ENCODE assay signal across 9 cellular contexts in genomic region chr11:118913411-118914125, GRCh38. TPM values are rescaled to one million over a fixed set of nuclear protein-coding genes. Genes with fewer than 3 reads are reported as not detected.
DNase-seq lines count a peak whose midpoint lies in the region; ATAC-seq, FAIRE-seq and TF ChIP-seq lines count a peak whose summit lies in the region.
"Had no signal": no experiment of that assay in that cellular context is flagged by ENCODE, and none has a peak within 500 bp of the region (broad histone marks: within the 10 kb centered on the region; RNA-seq: fewer than 3 reads in every experiment).

No MANE protein-coding gene starts in this region.

- H3K27me3 ChIP-seq in CD4-positive, alpha-beta T cell (ENCODE audit: control insufficient read depth, insufficient read depth, low read length): no peaks in the 10 kb centered on the region
- H3K27me3 ChIP-seq in PC-9 (ENCODE audit: insufficient read depth, low read depth): no peaks in the 10 kb centered on the region

- H3K27ac Mint-ChIP-seq in CD4-positive, alpha-beta T cell: peak overlapping the region; percentile 100
- H3K27ac Mint-ChIP-seq in nephron: peak overlapping the region; percentile 93 to 96 (median 96)

- ATAC-seq in CD4-positive, alpha-beta T cell (ENCODE audit: poor library complexity): no peak
- no peak for ATAC-seq in GM21619 (IDR thresholded peaks at IDR 0.05; ENCODE audit: unreplicated experiment)

- intact Hi-C loops in CD4-positive, alpha-beta T cell (cut with DNase I, micrococcal nuclease): loop anchor here in 1 of 2 experiments (1.0 kb wide), 1 partner anchor 11 kb away; no protein-coding TSS in a partner anchor
- intact Hi-C loops in PC-9 (cut with micrococcal nuclease; ENCODE audit: unreplicated experiment): loop anchor here (5.0 kb wide), 1 partner anchor 404 kb away; the partner anchor contains the start of gene MCAM

- peaks cover 4% of the 10 kb centered on the region; the same call in 1 of the 2 replicates for H4K20me1 ChIP-seq in PC-9 (ENCODE audit: insufficient read depth)

- DNase-seq in CD4-positive, alpha-beta T cell: peak in 6 of 10 experiments; percentile 40 to 70 (median 56)
- DNase-seq in PC-9 (peak in 1 of 2 experiments; percentile 60), coronary artery (ENCODE audit: low spot score) (no peak), GM12891 (ENCODE audit: insufficient read length, low spot score) (no peak), GM10248 (ENCODE audit: extremely low spot score) (no peak), NCI-H2107 (lab: John Stamatoyannopoulos, UW) (no peak)

- CTCF ChIA-PET in CD4-positive, alpha-beta T cell (lab: Charles Lee): interaction anchor here (1.2 to 4.4 kb wide), 4 partner anchors 13 to 121 kb away, joined by 4 to 42 read pairs (median 14); partner anchors contain the start of genes BCL9L and UPK2
- CTCF ChIA-PET in PC-9 (lab: Charles Lee) (interaction anchor here (0.6 to 1.8 kb wide), 2 partner anchors 15 to 205 kb away, joined by 5 to 7 read pairs; no protein-coding TSS in a partner anchor), GM10248 (lab: Yijun Ruan, JAX) (interaction anchor here (0.8 to 8.7 kb wide), 10 partner anchors 10 to 224 kb away, joined by 3 to 53 read pairs (median 4); partner anchors contain the start of gene BCL9L)

- POLR2A ChIA-PET in CD4-positive, alpha-beta T cell (lab: Charles Lee): interaction anchor here (0.7 to 10.4 kb wide), 15 partner anchors 12 to 341 kb away, joined by 3 to 157 read pairs (median 4); partner anchors contain the start of genes ARCN1, CENATAC, DDX6 and DPAGT1
- POLR2A ChIA-PET in PC-9 (lab: Charles Lee; ENCODE audit: unreplicated experiment) (interaction anchor here (0.5 to 0.7 kb wide), 9 partner anchors 11 to 902 kb away, joined by 3 to 36 read pairs (median 6); partner anchors contain the start of genes BCL9L and DPAGT1), GM10248 (lab: Yijun Ruan, JAX) (interaction anchor here (1.1 kb wide), 1 partner anchor 12 kb away, joined by 3 read pairs; the partner anchor contains the start of gene BCL9L)

- H3K27me3 Mint-ChIP-seq in CD4-positive, alpha-beta T cell: no peaks in the 10 kb centered on the region
- no peaks in the 10 kb centered on the region for H3K27me3 Mint-ChIP-seq in nephron (ENCODE audit: low read depth)

- no peak for TF ChIP-seq CTCF in CD4-positive, alpha-beta T cell (IDR thresholded peaks at IDR 0.05)
- TF ChIP-seq CTCF in PC-9 (conservative IDR thresholded peaks at IDR 0.05): no peak
- no peak for TF ChIP-seq CTCF in coronary artery (IDR thresholded peaks at IDR 0.05)
- no peak for TF ChIP-seq CTCF in nephron (IDR thresholded peaks at IDR 0.05; ENCODE audit: unreplicated experiment in 3 of 3)
- no peak for TF ChIP-seq CTCF in GM10248 (IDR thresholded peaks at IDR 0.05; ENCODE audit: control extremely low read depth, extremely low read depth, low read depth, missing control alignments)

- peaks cover 82% of the 10 kb centered on the region for H3K79me2 ChIP-seq in PC-9 (ENCODE audit: low read depth)

- H3F3A ChIP-seq in PC-9 (ENCODE audit: insufficient read depth, low read depth): peaks cover 81% of the 10 kb centered on the region

- no TSS peak for BruUV-seq in PC-9 (replicated peaks; lab: Mats Ljungman, UMichigan)

- H3K4me3 ChIP-seq in PC-9 (peak overlapping the region; percentile 50), coronary artery (peak overlapping the region; percentile 82)

- peak overlapping the region; percentile 98 for H3K4me2 ChIP-seq in PC-9

- H3K9me3 Mint-ChIP-seq in CD4-positive, alpha-beta T cell: no peaks in the 10 kb centered on the region
- no peaks in the 10 kb centered on the region for H3K9me3 Mint-ChIP-seq in nephron

- peaks cover 89% of the 10 kb centered on the region for H3K4me1 ChIP-seq in PC-9 (replicated peaks; ENCODE audit: insufficient read depth)

- no peak for TF ChIP-seq POLR2A in GM12891 (IDR thresholded peaks at IDR 0.05; ENCODE audit: low read depth, low read length)

- peak overlapping the region; percentile 96 for H3K27ac ChIP-seq in CD4-positive, alpha-beta T cell (ENCODE audit: low read depth, low read length)
- H3K27ac ChIP-seq in PC-9 (peak overlapping the region; percentile 96), coronary artery (peak overlapping the region; percentile 96 to 100)

- FAIRE-seq in GM12891 (lab: Jason Lieb, UNC): no peak
- FAIRE-seq: colon had no signal

- H3K4me3 Mint-ChIP-seq in CD4-positive, alpha-beta T cell: peak overlapping the region; percentile 87
- H3K4me3 Mint-ChIP-seq in nephron: no peak overlapping the region

- H3K36me3 Mint-ChIP-seq in CD4-positive, alpha-beta T cell (ENCODE audit: low read depth): peaks cover 50% of the 10 kb centered on the region
- no peaks in the 10 kb centered on the region for H3K36me3 Mint-ChIP-seq in nephron (ENCODE audit: low read depth)

- no peaks in the 10 kb centered on the region for H3K9me3 ChIP-seq in CD4-positive, alpha-beta T cell (ENCODE audit: control insufficient read depth, low read length)
- H3K9me3 ChIP-seq in PC-9 (ENCODE audit: insufficient read depth, low read depth): no peaks in the 10 kb centered on the region

- H3K4me1 Mint-ChIP-seq in CD4-positive, alpha-beta T cell (ENCODE audit: low read depth): peaks cover 83% of the 10 kb centered on the region
- peaks cover 80% of the 10 kb centered on the region for H3K4me1 Mint-ChIP-seq in nephron

- H2AFZ ChIP-seq in PC-9: no peak overlapping the region

- H3K36me3 ChIP-seq in PC-9 (ENCODE audit: low read depth): no peaks in the 10 kb centered on the region

- no peaks in the 10 kb centered on the region for H3K9me2 ChIP-seq in PC-9 (ENCODE audit: insufficient read depth)

TF ChIP-seq in GM12891, 5 proteins besides CTCF, POLR2A, EP300 and RAD21:
- TF ChIP-seq POLR2AphosphoS5 (IDR thresholded peaks at IDR 0.05; ENCODE audit: low read depth, low read length) (no peak), TAF1 (IDR thresholded peaks at IDR 0.05; ENCODE audit: low read depth, low read length) (no peak), POU2F2 (IDR thresholded peaks at IDR 0.05; ENCODE audit: low read depth, low read length) (no peak), PAX5 (IDR thresholded peaks at IDR 0.05; ENCODE audit: insufficient read depth, low read length, severe bottlenecking) (no peak), SPI1 (IDR thresholded peaks at IDR 0.05; ENCODE audit: low read depth, low read length) (no peak)

RNA-seq across cellular contexts. Expression of gene BCL9L, which starts 12.2 kb away (rescaled TPM):
- total RNA-seq in CD4-positive, alpha-beta T cell: 100 to 1,000 TPM; 326 to 332 TPM
- total RNA-seq in PC-9 (2021): 75.9 and 108 TPM in 2 replicates
- 5.5 TPM for polyA plus RNA-seq in GM12891 (2012; ENCODE audit: low read depth, missing spikeins)

RNA-seq across cellular contexts. Expression of gene CXCR5, which starts 29.9 kb away (rescaled TPM):
- 10 to 100 TPM; 13.2 to 14.3 TPM for total RNA-seq in CD4-positive, alpha-beta T cell
- total RNA-seq in PC-9 (2021): not detected in 2 replicates
- polyA plus RNA-seq in GM12891 (2012; ENCODE audit: low read depth, missing spikeins): 4.4 TPM

RNA-seq across cellular contexts. Expression of gene UPK2, which starts 42.5 kb away (rescaled TPM):
- under 1 TPM in 1 of 2 experiments, not detected in 1; 0.27 TPM for total RNA-seq in CD4-positive, alpha-beta T cell
- 17.1 and 23.2 TPM in 2 replicates for total RNA-seq in PC-9 (2021)
- 1.9 TPM for polyA plus RNA-seq in GM12891 (2012; ENCODE audit: low read depth, missing spikeins)

RNA-seq across cellular contexts. Expression of gene FOXR1, which starts 58.0 kb away (rescaled TPM):
- not detected for total RNA-seq in CD4-positive, alpha-beta T cell
- not detected in 2 replicates for total RNA-seq in PC-9 (2021)
- not detected for polyA plus RNA-seq in GM12891 (2012; ENCODE audit: low read depth, missing spikeins)

Comparison
In these comparisons a context has a peak if more than half of its experiments do, and no peak if none do; other contexts are left out.
1. DNase-seq: peak in CD4-positive, alpha-beta T cell (6 of 10); none in coronary artery (single experiment), GM12891 (single experiment), GM10248 (single experiment) and NCI-H2107 (single experiment).
2. RNA of gene CXCR5, which starts 29.9 kb away (total RNA-seq): 13.2 to 14.3 TPM in CD4-positive, alpha-beta T cell; not detected in PC-9; every median in the first group is over 10 times any median in the second.
3. RNA of gene UPK2, which starts 42.5 kb away (total RNA-seq): 17.1 to 23.2 TPM in PC-9; 0.27 TPM in CD4-positive, alpha-beta T cell; every median in the first group is over 10 times any median in the second.
4. Peak in every context shown above with its lines, with median percentiles within 50 percentile points of each other: H3K27ac ChIP-seq.